Comparison of ENCODE assay signal across 9 cellular contexts in the genomic region with DNA sequence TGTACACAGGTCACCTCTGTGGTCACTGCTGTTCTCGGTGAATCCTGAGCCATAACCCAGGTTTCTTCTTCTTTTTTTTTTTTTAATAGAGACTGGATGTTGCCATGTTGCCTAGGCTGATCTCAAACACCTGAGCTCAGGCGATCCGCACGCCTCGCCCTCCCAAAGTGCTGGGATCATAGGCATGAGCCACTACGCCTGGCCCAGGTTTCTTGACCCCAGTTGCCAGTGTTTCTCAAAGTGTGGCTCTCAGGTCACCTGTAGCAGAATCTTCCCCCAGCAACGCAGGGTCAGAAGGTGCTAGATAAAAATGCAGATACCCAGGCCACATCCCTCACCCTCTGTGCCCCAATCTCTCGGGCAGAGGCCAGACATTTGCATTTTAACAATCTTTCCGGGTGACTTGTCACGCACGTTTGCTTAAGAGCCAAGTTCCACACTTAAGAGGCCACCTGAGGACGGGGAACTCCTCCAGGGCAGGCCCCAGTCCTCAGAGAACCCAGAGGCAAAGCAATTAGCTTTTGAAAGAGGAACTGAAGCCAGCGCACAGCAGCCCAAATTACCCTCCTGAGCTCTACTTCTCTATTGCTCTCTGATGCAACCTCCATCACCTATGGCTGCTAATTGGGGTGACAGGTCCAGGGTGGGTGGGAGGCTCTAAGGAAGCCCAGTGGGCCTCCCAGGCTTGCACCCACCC.
DNase-seq lines count a peak whose midpoint lies in the region; ATAC-seq and TF ChIP-seq lines count a peak whose summit lies in the region.
"Had no signal": no experiment of that assay in that cellular context is flagged by ENCODE, and none has a peak within 500 bp of the region (broad histone marks: within the 10 kb centered on the region; RNA-seq: fewer than 3 reads in every experiment).

No MANE protein-coding gene starts in this region.

- DNase-seq in memory B cell (ENCODE audit: low spot score in 2 of 2), result peak; percentile 51 to 67
- no peak for DNase-seq in GM23248
- DNase-seq in CD8-positive, alpha-beta T cell, result no peak
- no peak for DNase-seq in NCI-H345 (lab: John Stamatoyannopoulos, UW)
- no peak for DNase-seq in NCI-H774 (lab: John Stamatoyannopoulos, UW)

- H3F3A ChIP-seq in GM23248 (ENCODE audit: insufficient read depth), result peaks cover 7% of the 10 kb centered on the region

- no peak overlapping the region for H3K4me3 ChIP-seq in GM23248
- H3K4me3 ChIP-seq in CD8-positive, alpha-beta T cell (ENCODE audit: low read depth, low read length), result no peak overlapping the region
- H3K4me3 ChIP-seq: smooth muscle cell had no signal

- H3K4me3 Mint-ChIP-seq in memory B cell, result no peak overlapping the region
- no peak overlapping the region for H3K4me3 Mint-ChIP-seq in CD8-positive, alpha-beta T cell

- intact Hi-C loops in CD8-positive, alpha-beta T cell (cut with DNase I, micrococcal nuclease), result no loop called here

- no peaks in the 10 kb centered on the region for H4K20me1 ChIP-seq in GM23248 (ENCODE audit: insufficient read depth)

- H3K27me3 Mint-ChIP-seq in memory B cell, result no peaks in the 10 kb centered on the region
- H3K27me3 Mint-ChIP-seq in CD8-positive, alpha-beta T cell (ENCODE audit: low read depth), result no peaks in the 10 kb centered on the region

- no peaks in the 10 kb centered on the region for H3K27me3 ChIP-seq in GM23248 (replicated peaks; ENCODE audit: insufficient read depth)
- H3K27me3 ChIP-seq in CD8-positive, alpha-beta T cell (ENCODE audit: insufficient read depth, low read length), result no peaks in the 10 kb centered on the region

- CTCF ChIA-PET in CD8-positive, alpha-beta T cell (lab: Charles Lee), result interaction anchor here (0.6 to 0.8 kb wide), 2 partner anchors 14 to 145 kb away, joined by 3 to 4 read pairs; no protein-coding TSS in a partner anchor

- POLR2A ChIA-PET in CD8-positive, alpha-beta T cell (lab: Charles Lee), result no interaction called here

- H3K79me2 ChIP-seq in GM23248 (ENCODE audit: insufficient read depth), result no peaks in the 10 kb centered on the region

- H3K36me3 ChIP-seq in GM23248 (ENCODE audit: low read depth), result no peaks in the 10 kb centered on the region
- peaks cover 29% of the 10 kb centered on the region for H3K36me3 ChIP-seq in CD8-positive, alpha-beta T cell (ENCODE audit: insufficient read depth, low read length)

- H2AFZ ChIP-seq in GM23248, result no peak overlapping the region

- H3K9me2 ChIP-seq in GM23248 (ENCODE audit: insufficient read depth), result no peaks in the 10 kb centered on the region

- ATAC-seq in GM18873 (IDR thresholded peaks at IDR 0.05; ENCODE audit: low FRiP score, unreplicated experiment) (peak; percentile 92), GM21825 (IDR thresholded peaks at IDR 0.05; ENCODE audit: unreplicated experiment) (peak; percentile 97), HG03571 (IDR thresholded peaks at IDR 0.05; ENCODE audit: unreplicated experiment) (peak; percentile 81), memory B cell (ENCODE audit: low read depth) (peak; percentile 97)
- ATAC-seq in CD8-positive, alpha-beta T cell, result no peak

- H3K9ac ChIP-seq in GM23248, result no peak overlapping the region

- H3K27ac ChIP-seq in GM23248, result no peak overlapping the region
- no peak overlapping the region for H3K27ac ChIP-seq in CD8-positive, alpha-beta T cell (ENCODE audit: low read depth, low read length)

- no peak overlapping the region for H3K4me2 ChIP-seq in GM23248 (ENCODE audit: unreplicated experiment)
- H3K4me2 ChIP-seq: smooth muscle cell had no signal

- H3K9me3 ChIP-seq in GM23248 (ENCODE audit: low read depth), result no peaks in the 10 kb centered on the region
- H3K9me3 ChIP-seq in CD8-positive, alpha-beta T cell (ENCODE audit: low read length), result no peaks in the 10 kb centered on the region

- H3K36me3 Mint-ChIP-seq in memory B cell, result peaks cover 20% of the 10 kb centered on the region
- peaks cover 64% of the 10 kb centered on the region for H3K36me3 Mint-ChIP-seq in CD8-positive, alpha-beta T cell

- peaks cover 22% of the 10 kb centered on the region for H3K4me1 Mint-ChIP-seq in memory B cell
- H3K4me1 Mint-ChIP-seq in CD8-positive, alpha-beta T cell (ENCODE audit: low read depth), result peaks cover 15% of the 10 kb centered on the region

- no peak for TF ChIP-seq CTCF in CD8-positive, alpha-beta T cell (IDR thresholded peaks at IDR 0.05)

- peaks cover 14% of the 10 kb centered on the region for H3K4me1 ChIP-seq in GM23248 (ENCODE audit: insufficient read depth)
- H3K4me1 ChIP-seq in CD8-positive, alpha-beta T cell (ENCODE audit: insufficient read depth, low read length), result no peaks in the 10 kb centered on the region

- in situ Hi-C loops in GM23248 (cut with MboI), result no loop called here

- peak overlapping the region; percentile 91 for H3K27ac Mint-ChIP-seq in memory B cell
- H3K27ac Mint-ChIP-seq in CD8-positive, alpha-beta T cell, result no peak overlapping the region

- peaks cover 5% of the 10 kb centered on the region for H3K9me3 Mint-ChIP-seq in memory B cell
- no peaks in the 10 kb centered on the region for H3K9me3 Mint-ChIP-seq in CD8-positive, alpha-beta T cell

- 95 to 97% methylated on average over 11 to 13 of the region's 13 CpGs for WGBS in GM23248 (ENCODE audit: low coverage in 1 of 2, low lambda C conversion rate in 2 of 2, missing lambda C conversion rate in 2 of 2), 2 experiments

Comparison
In these comparisons a context has a peak if more than half of its experiments do, and no peak if none do; other contexts are left out.
1. DNase-seq: peak in memory B cell (2 of 2); none in GM23248 (single experiment), CD8-positive, alpha-beta T cell (0 of 7), NCI-H345 (single experiment) and NCI-H774 (single experiment).